Comparison of ENCODE assay signal across 10 cellular contexts in genomic region chr14:30681752-30682355, GRCh38. TPM values are rescaled to one million over a fixed set of nuclear protein-coding genes. Genes with fewer than 3 reads are reported as not detected.
A peak's percentile ranks its signal among the peaks of the same experiment; 100 is the strongest.
DNase-seq lines count a peak whose midpoint lies in the region; ATAC-seq, FAIRE-seq and TF ChIP-seq lines count a peak whose summit lies in the region.
"Had no signal": no experiment of that assay in that cellular context is flagged by ENCODE, and none has a peak within 500 bp of the region (broad histone marks: within the 10 kb centered on the region; RNA-seq: fewer than 3 reads in every experiment).

No MANE protein-coding gene starts in this region.

- H3K27ac Mint-ChIP-seq in CD8-positive, alpha-beta T cell, result no peak overlapping the region
- H3K27ac Mint-ChIP-seq: activated T-helper 1 cell treated with anti-CD3 and anti-CD28 coated beads, Interleukin-12 subunit alpha, Interleukin-12 subunit beta, Interleukin-2, Interleukin-4 antibody, amounts not matched to agents 30 ng/mL and 10 ng/mL and 1 ng/mL, durations not matched to agents 14 hours and 24 hours and 36 hours had no signal

- CTCF ChIA-PET in CD8-positive, alpha-beta T cell (lab: Charles Lee), result interaction anchor here (1.1 to 1.7 kb wide), 3 partner anchors 11 to 38 kb away, joined by 3 to 5 read pairs (median 4); no protein-coding TSS in a partner anchor

- H3K9me3 ChIP-seq in CD8-positive, alpha-beta T cell (ENCODE audit: low read length), result no peaks in the 10 kb centered on the region
- H3K9me3 ChIP-seq in WERI-Rb-1 (ENCODE audit: severe bottlenecking) (no peaks in the 10 kb centered on the region), testis (no peaks in the 10 kb centered on the region)
- H3K9me3 ChIP-seq: SJSA1 had no signal

- TF ChIP-seq POLR2A in testis (IDR thresholded peaks at IDR 0.05), result no peak

- POLR2A ChIA-PET in CD8-positive, alpha-beta T cell (lab: Charles Lee), result no interaction called here

- H3K9me3 Mint-ChIP-seq in CD8-positive, alpha-beta T cell, result no peaks in the 10 kb centered on the region
- H3K9me3 Mint-ChIP-seq: activated T-helper 1 cell treated with anti-CD3 and anti-CD28 coated beads, Interleukin-12 subunit alpha, Interleukin-12 subunit beta, Interleukin-2, Interleukin-4 antibody, amounts not matched to agents 30 ng/mL and 10 ng/mL and 1 ng/mL, durations not matched to agents 14 hours and 24 hours and 36 hours had no signal

- intact Hi-C loops in CD8-positive, alpha-beta T cell (cut with DNase I, micrococcal nuclease), result no loop called here
- intact Hi-C loops in testis (cut with DNase I; ENCODE audit: low total_unique reads), result no loop called here

- peak; percentile 9 for FAIRE-seq in HTR-8/SVneo (lab: Jason Lieb, UNC)

- no peak overlapping the region for H3K4me3 ChIP-seq in CD8-positive, alpha-beta T cell (ENCODE audit: low read depth, low read length)
- H3K4me3 ChIP-seq in WERI-Rb-1 (ENCODE audit: low read depth, low read length) (no peak overlapping the region), testis (no peak overlapping the region)
- H3K4me3 ChIP-seq: SJSA1 had no signal

- ATAC-seq in CD8-positive, alpha-beta T cell, result no peak
- peak; percentile 27 for ATAC-seq in left lobe of liver
- no peak for ATAC-seq in HG03442 (IDR thresholded peaks at IDR 0.05; ENCODE audit: unreplicated experiment)

- no peak for DNase-seq in CD8-positive, alpha-beta T cell
- DNase-seq in HTR-8/SVneo (ENCODE audit: insufficient read length, low spot score) (peak; percentile 12), WERI-Rb-1 (no peak), left lobe of liver (ENCODE audit: low spot score) (no peak), testis (no peak), NCI-H1436 (lab: John Stamatoyannopoulos, UW) (no peak)
- no peak for DNase-seq in activated CD8-positive, alpha-beta memory T cell treated with anti-CD3 and anti-CD28 coated beads for 24 hours

- peak; percentile 36 for TF ChIP-seq CTCF in CD8-positive, alpha-beta T cell (IDR thresholded peaks at IDR 0.05)
- TF ChIP-seq CTCF in WERI-Rb-1 (IDR thresholded peaks at IDR 0.05; ENCODE audit: low read depth, low read length) (peak; percentile 33), testis (IDR thresholded peaks at IDR 0.05) (peak in 1 of 3 experiments; percentile 19)

- H3K27ac ChIP-seq in CD8-positive, alpha-beta T cell (ENCODE audit: low read depth, low read length), result no peak overlapping the region
- H3K27ac ChIP-seq in WERI-Rb-1 (no peak overlapping the region), testis (no peak overlapping the region)
- H3K27ac ChIP-seq: SJSA1 had no signal

- H3K4me1 ChIP-seq in CD8-positive, alpha-beta T cell (ENCODE audit: insufficient read depth, low read length), result no peaks in the 10 kb centered on the region
- no peaks in the 10 kb centered on the region for H3K4me1 ChIP-seq in testis
- H3K4me1 ChIP-seq: SJSA1 had no signal

- peaks cover 53% of the 10 kb centered on the region for H3K36me3 Mint-ChIP-seq in CD8-positive, alpha-beta T cell

- no peak overlapping the region for H3K4me3 Mint-ChIP-seq in CD8-positive, alpha-beta T cell
- H3K4me3 Mint-ChIP-seq: activated T-helper 1 cell treated with anti-CD3 and anti-CD28 coated beads, Interleukin-12 subunit alpha, Interleukin-12 subunit beta, Interleukin-2, Interleukin-4 antibody, amounts not matched to agents 30 ng/mL and 10 ng/mL and 1 ng/mL, durations not matched to agents 14 hours and 24 hours and 36 hours had no signal

- no peaks in the 10 kb centered on the region for H3K27me3 ChIP-seq in CD8-positive, alpha-beta T cell (ENCODE audit: insufficient read depth, low read length)
- H3K27me3 ChIP-seq in WERI-Rb-1 (ENCODE audit: insufficient read depth, low read depth, severe bottlenecking) (no peaks in the 10 kb centered on the region), testis (no peaks in the 10 kb centered on the region)
- H3K27me3 ChIP-seq: SJSA1 had no signal

- no peaks in the 10 kb centered on the region for H3K27me3 Mint-ChIP-seq in CD8-positive, alpha-beta T cell (ENCODE audit: low read depth)

- WGBS in testis, 2 donors, result 88 to 91% methylated on average over 2 of the region's 2 CpGs

- H3K36me3 ChIP-seq in CD8-positive, alpha-beta T cell (ENCODE audit: insufficient read depth, low read length), result no peaks in the 10 kb centered on the region
- peaks cover 2% of the 10 kb centered on the region; the same call in 1 of the 2 replicates for H3K36me3 ChIP-seq in WERI-Rb-1
- no peaks in the 10 kb centered on the region for H3K36me3 ChIP-seq in testis (ENCODE audit: low read depth, missing control alignments)

- H3K4me1 Mint-ChIP-seq in CD8-positive, alpha-beta T cell (ENCODE audit: low read depth), result no peaks in the 10 kb centered on the region

RNA-seq across cellular contexts. Expression of gene SCFD1, which starts 59.7 kb away (rescaled TPM):
- total RNA-seq in CD8-positive, alpha-beta T cell, result 10 to 100 TPM; 66.5 to 71.5 TPM
- total RNA-seq in left lobe of liver (25.2 TPM), testis (10 to 100 TPM; 63.3 to 74.6 TPM)
- 43.3 TPM for polyA plus RNA-seq in testis (ENCODE audit: insufficient read depth, low read depth, low replicate concordance)
